In genomic region chr12:1993341-1993740, GRCh38 we compare ENCODE assay signal across 9 cellular contexts. TPM values are rescaled to one million over a fixed set of nuclear protein-coding genes. Genes with fewer than 3 reads are reported as not detected.
DNase-seq lines count a peak whose midpoint lies in the region; ATAC-seq and TF ChIP-seq lines count a peak whose summit lies in the region.
"Had no signal": no experiment of that assay in that cellular context is flagged by ENCODE, and none has a peak within 500 bp of the region (broad histone marks: within the 10 kb centered on the region; RNA-seq: fewer than 3 reads in every experiment).

No MANE protein-coding gene starts in this region.

- dilution Hi-C loops in IMR-90 (cut with HindIII; ENCODE audit: low sequenced_read_pairs, unreplicated experiment), result no loop called here

- peak; percentile 74 for ATAC-seq in IMR-90 (ENCODE audit: low read depth)
- ATAC-seq in left lobe of liver, result peak; percentile 11
- no peak for ATAC-seq in GM21390 (IDR thresholded peaks at IDR 0.05; ENCODE audit: unreplicated experiment)

- H3K4me3 ChIP-seq in IMR-90 (ENCODE audit: insufficient read depth, low read depth, low read length), result no peak overlapping the region

- no TSS peak for BruUV-seq in IMR-90 (replicated peaks; lab: Mats Ljungman, UMichigan)

- H4K5ac ChIP-seq in IMR-90 (ENCODE audit: low read depth, low read length), result peak overlapping the region; percentile 47; the same call in 1 of the 2 replicates

- peaks cover 18% of the 10 kb centered on the region for H3K9me1 ChIP-seq in IMR-90 (ENCODE audit: insufficient read depth, low read length)

- H2AK9ac ChIP-seq in IMR-90 (replicated peaks; ENCODE audit: low read depth, low read length, poor library complexity), result no peak overlapping the region

- no peaks in the 10 kb centered on the region for H3K9me3 ChIP-seq in IMR-90 (ENCODE audit: control insufficient read depth, insufficient read depth, low read length)

- no peak for TF ChIP-seq POLR2A in IMR-90 (IDR thresholded peaks at IDR 0.05; ENCODE audit: low read depth, low read length)

- H2BK5ac ChIP-seq in IMR-90 (ENCODE audit: low read depth, low read length, poor library complexity, severe bottlenecking), result peak overlapping the region; percentile 93

- H2BK120ac ChIP-seq in IMR-90 (ENCODE audit: low read depth, low read length), result peak overlapping the region; percentile 86

- no peak overlapping the region for H3K14ac ChIP-seq in IMR-90 (replicated peaks; ENCODE audit: low read depth, low read length)

- DNase-seq in AG08395 (ENCODE audit: low spot score) (peak; percentile 80), IMR-90 (peak; percentile 98), amniotic epithelial cell (ENCODE audit: low read depth) (peak; percentile 97), left lobe of liver (ENCODE audit: low spot score) (no peak), substantia nigra (lab: John Stamatoyannopoulos, UW) (no peak), DMS153 treated with DMSO at 0.1 percent for 48 hours (lab: John Stamatoyannopoulos, UW; ENCODE audit: unreplicated experiment) (no peak)
- no peak for DNase-seq in activated effector memory CD4-positive, alpha-beta T cell treated with anti-CD3 and anti-CD28 coated beads, Interleukin-2, amount 50 U/mL, for 16 hours
- DNase-seq: DMS153 had no signal

- POLR2A ChIA-PET in IMR-90 (lab: Charles Lee; ENCODE audit: unreplicated experiment), result interaction anchor here (0.7 kb wide), 1 partner anchor 19 kb away, joined by 4 read pairs; no protein-coding TSS in a partner anchor

- peak overlapping the region; percentile 69; the same call in 1 of the 2 replicates for H3K4me2 ChIP-seq in IMR-90 (ENCODE audit: low read depth, low read length)

- peaks cover 8% of the 10 kb centered on the region; the same call in 1 of the 2 replicates for H4K20me1 ChIP-seq in IMR-90 (ENCODE audit: insufficient read depth, low read length)

- no peak overlapping the region for H2AK5ac ChIP-seq in IMR-90 (ENCODE audit: low read depth, low read length)

- H2AFZ ChIP-seq in IMR-90 (replicated peaks; ENCODE audit: low read length, poor library complexity), result no peak overlapping the region

- H4K8ac ChIP-seq in IMR-90 (ENCODE audit: low read depth in 2 of 2, low read length in 2 of 2), result 0 out of 4 replicates have a peak overlapping the region, but pooled peaks have one; percentile 44 to 78

- no peak overlapping the region for H3K23ac ChIP-seq in IMR-90 (ENCODE audit: low read depth, low read length)

- CTCF ChIA-PET in IMR-90 (lab: Yijun Ruan, JAX), result interaction anchor here (1.5 kb wide), 1 partner anchor 17 kb away, joined by 3 read pairs; no protein-coding TSS in a partner anchor

- H3K4me1 ChIP-seq in IMR-90 (ENCODE audit: control insufficient read depth, insufficient read depth, low read length), result peaks cover 16% of the 10 kb centered on the region

- in situ Hi-C loops in IMR-90 (cut with MboI; ENCODE audit: low sequenced_read_pairs), result no loop called here

- WGBS in IMR-90 (ENCODE audit: extremely low coverage in 2 of 2, insufficient read length in 1 of 2), 2 experiments, result no CpG with 5 or more reads among the region's 2 CpGs

- H3K27ac ChIP-seq in IMR-90 (ENCODE audit: insufficient read depth, low read length) (peak overlapping the region; percentile 31; the same call in 1 of the 2 replicates), substantia nigra (ENCODE audit: low read depth, low read length, poor library complexity, severe bottlenecking) (no peak overlapping the region)

- peaks cover 30 to 54% of the 10 kb centered on the region in 2 experiments for H3K79me1 ChIP-seq in IMR-90 (ENCODE audit: low read depth in 1 of 2, low read length in 2 of 2)

- peaks cover 17% of the 10 kb centered on the region for H3K36me3 ChIP-seq in IMR-90 (ENCODE audit: control insufficient read depth, insufficient read depth, low read length)

- no peaks in the 10 kb centered on the region for H3K27me3 ChIP-seq in IMR-90 (ENCODE audit: control insufficient read depth, insufficient read depth, low read length)

- peak overlapping the region; percentile 40; the same call in 1 of the 2 replicates for H3K56ac ChIP-seq in IMR-90 (ENCODE audit: extremely low read depth, insufficient read depth, low read length)

- intact Hi-C loops in IMR-90 (cut with micrococcal nuclease), result no loop called here

- peak overlapping the region; percentile 98 for H3K18ac ChIP-seq in IMR-90 (ENCODE audit: low read depth, low read length)

- TF ChIP-seq CTCF in IMR-90 (conservative IDR thresholded peaks at IDR 0.05; ENCODE audit: low read depth, low read length), result no peak

- H2BK20ac ChIP-seq in IMR-90 (ENCODE audit: low read depth, low read length), result peak overlapping the region; percentile 88

- no peak overlapping the region for H3K9ac ChIP-seq in IMR-90 (ENCODE audit: low read depth, low read length)

- 0 out of 2 replicates have a peak overlapping the region, but pooled peaks have one; percentile 39 for H4K91ac ChIP-seq in IMR-90 (ENCODE audit: insufficient read depth, low read depth, low read length)

- TF ChIP-seq RAD21 in IMR-90 (IDR thresholded peaks at IDR 0.05; ENCODE audit: low read length), result no peak

- peak overlapping the region; percentile 69; the same call in 1 of the 2 replicates for H3K4ac ChIP-seq in IMR-90 (ENCODE audit: low read depth, low read length)

- H2BK15ac ChIP-seq in IMR-90 (ENCODE audit: low read depth, low read length), result no peak overlapping the region

TF ChIP-seq in IMR-90, 13 proteins besides CTCF, POLR2A, EP300 and RAD21:
- TF ChIP-seq CEBPB (IDR thresholded peaks at IDR 0.05; ENCODE audit: low read depth, low read length) (peak; percentile 85), MAFK (IDR thresholded peaks at IDR 0.05; ENCODE audit: low read depth, low read length) (peak; percentile 96), RCOR1 (IDR thresholded peaks at IDR 0.05; ENCODE audit: insufficient replicate concordance, low read length) (peak; percentile 24), FOS (IDR thresholded peaks at IDR 0.05; ENCODE audit: low read depth, low read length) (peak; percentile 99), MAZ (IDR thresholded peaks at IDR 0.05; ENCODE audit: borderline replicate concordance, low read depth, low read length) (no peak; the same call in 1 of the 2 replicates), BHLHE40 (IDR thresholded peaks at IDR 0.05; ENCODE audit: low read depth, low read length) (peak; percentile 88), NFE2L2 (IDR thresholded peaks at IDR 0.05; ENCODE audit: low read depth, low read length) (no peak)
- TF ChIP-seq, protein P1, sequence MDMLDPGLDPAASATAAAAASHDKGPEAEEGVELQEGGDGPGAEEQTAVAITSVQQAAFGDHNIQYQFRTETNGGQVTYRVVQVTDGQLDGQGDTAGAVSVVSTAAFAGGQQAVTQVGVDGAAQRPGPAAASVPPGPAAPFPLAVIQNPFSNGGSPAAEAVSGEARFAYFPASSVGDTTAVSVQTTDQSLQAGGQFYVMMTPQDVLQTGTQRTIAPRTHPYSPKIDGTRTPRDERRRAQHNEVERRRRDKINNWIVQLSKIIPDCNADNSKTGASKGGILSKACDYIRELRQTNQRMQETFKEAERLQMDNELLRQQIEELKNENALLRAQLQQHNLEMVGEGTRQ (IDR thresholded peaks at IDR 0.05; ENCODE audit: low read depth, low read length), result no peak
TF ChIP-seq in IMR-90: peak in this region for 5.

RNA-seq across cellular contexts. Expression of gene DCP1B, which starts 10.9 kb away (rescaled TPM):
- total RNA-seq in IMR-90 (2012; rRNA removed) (13.3 and 13.9 TPM in 2 replicates), left lobe of liver (3.9 TPM)
- polyA plus RNA-seq in IMR-90 (2012; rRNA removed), result 19.7 and 22.5 TPM in 2 replicates
- polyA plus RNA-seq in IMR-90 (2012; cell fraction: cytosol; rRNA removed), result 9.9 and 13.2 TPM in 2 replicates
- polyA plus RNA-seq in IMR-90 (2012; cell fraction: nucleus; rRNA removed; ENCODE audit: low replicate concordance), result 14.4 and 22.6 TPM in 2 replicates

RNA-seq across cellular contexts. Expression of gene CACNA1C, which starts 59.4 kb away (rescaled TPM):
- total RNA-seq in IMR-90 (2012; rRNA removed), result 1.6 and 1.9 TPM in 2 replicates
- polyA plus RNA-seq in IMR-90 (2012; rRNA removed), result 2.6 and 2.7 TPM in 2 replicates
- polyA plus RNA-seq in IMR-90 (2012; cell fraction: cytosol; rRNA removed), result 1.1 and 2.8 TPM in 2 replicates
- 12.4 and 16.6 TPM in 2 replicates for polyA plus RNA-seq in IMR-90 (2012; cell fraction: nucleus; rRNA removed; ENCODE audit: low replicate concordance)
- 0.83 TPM for total RNA-seq in left lobe of liver

Comparison
In these comparisons a context has a peak if more than half of its experiments do, and no peak if none do; other contexts are left out.
1. DNase-seq: peak in AG08395 (single experiment), IMR-90 (single experiment) and amniotic epithelial cell (single experiment); none in left lobe of liver (single experiment), substantia nigra (0 of 49), DMS153 treated with DMSO at 0.1 percent for 48 hours (single experiment) and activated effector memory CD4-positive, alpha-beta T cell treated with anti-CD3 and anti-CD28 coated beads, Interleukin-2, amount 50 U/mL, for 16 hours (single experiment).